6 cellular contexts compared by ENCODE assay signal in genomic region chr6:169702640-169703246, GRCh38. TPM values are rescaled to one million over a fixed set of nuclear protein-coding genes. Genes with fewer than 3 reads are reported as not detected.
DNase-seq lines count a peak whose midpoint lies in the region; ATAC-seq and TF ChIP-seq lines count a peak whose summit lies in the region.

No MANE protein-coding gene starts in this region.

- peak; percentile 8 for ATAC-seq in HG02588 (IDR thresholded peaks at IDR 0.05; ENCODE audit: unreplicated experiment)

- H3K4me3 ChIP-seq in epithelial cell of proximal tubule (ENCODE audit: low read depth, low read length), result peak overlapping the region; percentile 75

- DNase-seq in ELR (ENCODE audit: low read depth) (peak; percentile 55), SW 1271 (lab: John Stamatoyannopoulos, UW) (peak; percentile 22 to 38), epithelial cell of proximal tubule (ENCODE audit: low read depth) (no peak), cortex of kidney (lab: John Stamatoyannopoulos, UW) (no peak)
- DNase-seq in stimulated activated CD4-positive, alpha-beta T cell treated with anti-CD3 and anti-CD28 coated beads, Interleukin-12 subunit alpha, Interleukin-12 subunit beta, amount 100 ng/mL, for 4 hours, result peak; percentile 41

- TF ChIP-seq CTCF in epithelial cell of proximal tubule (conservative IDR thresholded peaks at IDR 0.05; ENCODE audit: low read depth, low read length), result no peak

RNA-seq across cellular contexts. Expression of gene C6orf120, which starts 0.8 kb away (rescaled TPM):
- 27.1 and 41.2 TPM in 2 replicates for total RNA-seq in epithelial cell of proximal tubule

RNA-seq across cellular contexts. Expression of gene WDR27, which starts 0.9 kb away (rescaled TPM):
- total RNA-seq in epithelial cell of proximal tubule, result 12.0 and 27.2 TPM in 2 replicates

RNA-seq across cellular contexts. Expression of gene PHF10, which starts 21.6 kb away (rescaled TPM):
- 23.1 and 24.5 TPM in 2 replicates for total RNA-seq in epithelial cell of proximal tubule

RNA-seq across cellular contexts. Expression of gene DYNLT2, which starts 48.6 kb away (rescaled TPM):
- 0.80 and 2.5 TPM in 2 replicates for total RNA-seq in epithelial cell of proximal tubule

RNA-seq across cellular contexts. Expression of gene ERMARD, which starts 48.7 kb away (rescaled TPM):
- total RNA-seq in epithelial cell of proximal tubule, result 9.1 and 12.6 TPM in 2 replicates

Comparison
In these comparisons a context has a peak if more than half of its experiments do, and no peak if none do; other contexts are left out.
1. DNase-seq: peak in ELR (single experiment), SW 1271 (2 of 2) and stimulated activated CD4-positive, alpha-beta T cell treated with anti-CD3 and anti-CD28 coated beads, Interleukin-12 subunit alpha, Interleukin-12 subunit beta, amount 100 ng/mL, for 4 hours (single experiment); none in epithelial cell of proximal tubule (single experiment) and cortex of kidney (single experiment).